1 cellular context compared by ENCODE assay signal in the genomic region with DNA sequence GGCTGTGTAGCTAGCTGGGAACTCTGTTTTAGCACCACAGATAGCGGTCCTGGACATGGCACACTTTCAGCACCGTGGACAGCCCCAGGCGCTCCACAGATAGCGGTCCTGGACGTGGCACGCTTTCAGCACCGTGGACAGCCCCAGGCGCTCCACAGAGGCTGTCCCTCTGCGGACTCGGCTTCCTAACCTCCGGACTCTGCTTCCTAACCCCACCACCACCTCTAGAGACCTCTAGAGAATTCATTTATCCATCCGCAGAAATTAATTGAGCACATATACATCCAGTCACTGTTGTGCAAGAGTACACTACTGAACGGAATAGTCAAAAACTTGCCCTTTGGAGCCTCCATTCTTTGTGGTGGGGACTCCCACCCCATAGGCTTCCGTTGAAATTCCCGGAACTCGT.
TF ChIP-seq lines count a peak whose summit lies in the region.

No MANE protein-coding gene starts in this region.

TF ChIP-seq in SK-N-SH treated with all-trans-retinoic acid at 6 μM for 48 hours, 23 proteins besides CTCF, POLR2A, EP300 and RAD21 (continued from another document):
- TF ChIP-seq POU6F1 (CRISPR knock-in tag; IDR thresholded peaks at IDR 0.05; ENCODE audit: borderline replicate concordance, low read depth) = peak; percentile 38; the same call in 1 of the 2 replicates
- TF ChIP-seq OSR1 (CRISPR knock-in tag; IDR thresholded peaks at IDR 0.05) = peak; percentile 87; the same call in 1 of the 2 replicates
- no peak for TF ChIP-seq RARB (CRISPR knock-in tag; IDR thresholded peaks at IDR 0.05)
